Comparison of ENCODE assay signal across 9 cellular contexts in genomic region chr16:15897834-15898254, GRCh38. TPM values are rescaled to one million over a fixed set of nuclear protein-coding genes. Genes with fewer than 3 reads are reported as not detected.
DNase-seq lines count a peak whose midpoint lies in the region; ATAC-seq and TF ChIP-seq lines count a peak whose summit lies in the region.
"Had no signal": no experiment of that assay in that cellular context is flagged by ENCODE, and none has a peak within 500 bp of the region (broad histone marks: within the 10 kb centered on the region; RNA-seq: fewer than 3 reads in every experiment).

No MANE protein-coding gene starts in this region.

- H4K20me1 ChIP-seq in hepatocyte (ENCODE audit: insufficient read depth, poor library complexity, severe bottlenecking), result no peaks in the 10 kb centered on the region

- H3K4me1 Mint-ChIP-seq in activated T-helper 17 cell treated with anti-CD3 and anti-CD28 coated beads, Interleukin-2, amount 50 U/mL, for 72 hours, result peaks cover 13% of the 10 kb centered on the region

- TF ChIP-seq CTCF in hepatocyte (IDR thresholded peaks at IDR 0.05; ENCODE audit: poor library complexity), result no peak

- H3K36me3 Mint-ChIP-seq in activated T-helper 17 cell treated with anti-CD3 and anti-CD28 coated beads, Interleukin-2, amount 50 U/mL, for 72 hours (ENCODE audit: low read depth), result no peaks in the 10 kb centered on the region

- H3K4me1 ChIP-seq in hepatocyte (ENCODE audit: insufficient read depth), result no peaks in the 10 kb centered on the region

- H3K9me3 Mint-ChIP-seq in activated T-helper 17 cell treated with anti-CD3 and anti-CD28 coated beads, Interleukin-2, amount 50 U/mL, for 72 hours, result no peaks in the 10 kb centered on the region

- no peaks in the 10 kb centered on the region for H3K9me2 ChIP-seq in hepatocyte (replicated peaks; ENCODE audit: insufficient read depth)

- WGBS in hepatocyte (ENCODE audit: low lambda C conversion rate, missing lambda C conversion rate), result 73% methylated on average over 3 of the region's 5 CpGs

- peak overlapping the region; percentile 77 for H3K4me3 Mint-ChIP-seq in activated T-helper 17 cell treated with anti-CD3 and anti-CD28 coated beads, Interleukin-2, amount 50 U/mL, for 72 hours

- ATAC-seq in activated CD4-positive, CD25-positive, alpha-beta regulatory T cell treated with anti-CD3 and anti-CD28 coated beads, Interleukin-2, amount 50 U/mL, for 24 hours, result peak; percentile 90 to 94
- ATAC-seq in HG03196 (IDR thresholded peaks at IDR 0.05; ENCODE audit: unreplicated experiment), result peak; percentile 62
- peak; percentile 87 for ATAC-seq in activated T-helper 17 cell treated with anti-CD3 and anti-CD28 coated beads, Interleukin-2, amount 50 U/mL, for 72 hours (replicated peaks)
- ATAC-seq in HG03045 (IDR thresholded peaks at IDR 0.05; ENCODE audit: unreplicated experiment), result no peak

- H3K4me2 ChIP-seq in hepatocyte, result no peak overlapping the region

- H3K79me2 ChIP-seq in hepatocyte, result no peaks in the 10 kb centered on the region

- no peaks in the 10 kb centered on the region for H3K36me3 ChIP-seq in hepatocyte (replicated peaks; ENCODE audit: insufficient read depth, low read depth)

- no peak overlapping the region for H2AFZ ChIP-seq in hepatocyte

- no peaks in the 10 kb centered on the region for H3K9me3 ChIP-seq in hepatocyte (ENCODE audit: low read depth)

- no peaks in the 10 kb centered on the region for H3K27me3 ChIP-seq in hepatocyte

- H3K27ac Mint-ChIP-seq in activated T-helper 17 cell treated with anti-CD3 and anti-CD28 coated beads, Interleukin-2, amount 50 U/mL, for 72 hours, result peak overlapping the region; percentile 89

- DNase-seq in activated CD4-positive, CD25-positive, alpha-beta regulatory T cell treated with anti-CD3 and anti-CD28 coated beads, Interleukin-2, amount 50 U/mL, for 72 hours, result no peak
- peak; percentile 26 to 47 for DNase-seq in stimulated activated CD4-positive, alpha-beta T cell treated with anti-CD3 and anti-CD28 coated beads, Interleukin-4, amount 100 ng/mL, for 48 hours (ENCODE audit: low read depth in 2 of 2)
- no peak for DNase-seq in NCI-H2227 treated with DMSO at 0.1 percent for 48 hours (lab: John Stamatoyannopoulos, UW)
- no peak for DNase-seq in hepatocyte (ENCODE audit: low spot score)
- DNase-seq: NCI-H2081 had no signal

- no peak overlapping the region for H3K27ac ChIP-seq in hepatocyte

- H3K4me3 ChIP-seq in hepatocyte, result no peak overlapping the region

- no peaks in the 10 kb centered on the region for H3K27me3 Mint-ChIP-seq in activated T-helper 17 cell treated with anti-CD3 and anti-CD28 coated beads, Interleukin-2, amount 50 U/mL, for 72 hours

RNA-seq across cellular contexts. Expression of gene CEP20, which starts 9.4 kb away (rescaled TPM):
- 10 to 100 TPM; 65.9 to 70.4 TPM for total RNA-seq in activated T-helper 17 cell treated with anti-CD3 and anti-CD28 coated beads, Interleukin-2, amount 50 U/mL, for 72 hours
- total RNA-seq in hepatocyte, result 34.9 and 39.8 TPM in 2 replicates
- 20.5 and 21.5 TPM in 2 replicates for polyA plus RNA-seq in hepatocyte

RNA-seq across cellular contexts. Expression of gene MYH11, which starts 41.0 kb away (rescaled TPM):
- not detected for total RNA-seq in activated T-helper 17 cell treated with anti-CD3 and anti-CD28 coated beads, Interleukin-2, amount 50 U/mL, for 72 hours
- total RNA-seq in hepatocyte, result 5.9 and 8.1 TPM in 2 replicates
- 0.59 and 3.8 TPM in 2 replicates for polyA plus RNA-seq in hepatocyte

RNA-seq across cellular contexts. Expression of gene ABCC1, which starts 51.6 kb away (rescaled TPM):
- total RNA-seq in activated T-helper 17 cell treated with anti-CD3 and anti-CD28 coated beads, Interleukin-2, amount 50 U/mL, for 72 hours, result 10 to 100 TPM; 78.0 to 84.0 TPM
- 7.0 and 7.3 TPM in 2 replicates for total RNA-seq in hepatocyte
- polyA plus RNA-seq in hepatocyte, result 7.1 and 9.3 TPM in 2 replicates

Comparison
In these comparisons a context has a peak if more than half of its experiments do, and no peak if none do; other contexts are left out.
1. DNase-seq: peak in stimulated activated CD4-positive, alpha-beta T cell treated with anti-CD3 and anti-CD28 coated beads, Interleukin-4, amount 100 ng/mL, for 48 hours (2 of 2); none in activated CD4-positive, CD25-positive, alpha-beta regulatory T cell treated with anti-CD3 and anti-CD28 coated beads, Interleukin-2, amount 50 U/mL, for 72 hours (single experiment), NCI-H2227 treated with DMSO at 0.1 percent for 48 hours (single experiment) and hepatocyte (single experiment).